In the genomic region with DNA sequence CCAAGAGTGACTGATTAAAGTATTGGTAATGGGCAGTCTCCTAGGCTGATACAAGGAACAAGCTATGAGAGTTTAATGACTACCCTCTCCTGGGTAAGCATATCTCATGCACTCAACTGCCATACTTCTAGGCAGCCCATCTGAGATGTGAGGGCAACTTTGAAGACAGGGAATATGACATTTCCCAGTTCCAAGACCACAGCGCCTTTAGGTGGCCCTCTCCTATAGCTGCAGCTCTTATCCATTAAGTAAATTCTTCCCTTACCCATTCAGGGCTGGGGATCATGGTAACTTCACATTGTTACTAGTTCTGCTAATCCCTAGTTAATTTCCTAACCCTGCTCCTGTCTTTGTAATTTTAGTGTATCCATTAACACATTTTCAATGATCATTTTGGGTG, we compare ENCODE assay signal across 2 cellular contexts.
TF ChIP-seq lines count a peak whose summit lies in the region.

No MANE protein-coding gene starts in this region.

TF ChIP-seq in SK-N-SH treated with all-trans-retinoic acid at 6 μM for 48 hours, 23 proteins besides CTCF, POLR2A, EP300 and RAD21 (continued from another document):
- TF ChIP-seq BACH2 (CRISPR knock-in tag; IDR thresholded peaks at IDR 0.05; ENCODE audit: borderline replicate concordance) (no peak), PPARA (CRISPR knock-in tag; IDR thresholded peaks at IDR 0.05; ENCODE audit: borderline replicate concordance) (no peak), CSDC2 (CRISPR knock-in tag; IDR thresholded peaks at IDR 0.05) (no peak), ZFP30 (CRISPR knock-in tag; IDR thresholded peaks at IDR 0.05) (no peak), RARB (CRISPR knock-in tag; IDR thresholded peaks at IDR 0.05) (no peak), ARNTL (CRISPR knock-in tag; IDR thresholded peaks at IDR 0.05; ENCODE audit: borderline replicate concordance, low read depth) (no peak), CSRNP3 (CRISPR knock-in tag; IDR thresholded peaks at IDR 0.05) (no peak), ZFP3 (CRISPR knock-in tag; IDR thresholded peaks at IDR 0.05) (no peak)

TF ChIP-seq in SK-N-SH, 30 proteins besides CTCF, POLR2A, EP300 and RAD21 (continued from another document):
- TF ChIP-seq USF1 (IDR thresholded peaks at IDR 0.05; ENCODE audit: borderline replicate concordance, low read depth), result no peak
- no peak for TF ChIP-seq JUND (IDR thresholded peaks at IDR 0.05)
- no peak for TF ChIP-seq TCF12 (IDR thresholded peaks at IDR 0.05)
- TF ChIP-seq GABPA (IDR thresholded peaks at IDR 0.05; ENCODE audit: low read depth), result no peak
- TF ChIP-seq RXRA (IDR thresholded peaks at IDR 0.05; ENCODE audit: borderline replicate concordance, low read depth), result no peak
- TF ChIP-seq, protein P1, sequence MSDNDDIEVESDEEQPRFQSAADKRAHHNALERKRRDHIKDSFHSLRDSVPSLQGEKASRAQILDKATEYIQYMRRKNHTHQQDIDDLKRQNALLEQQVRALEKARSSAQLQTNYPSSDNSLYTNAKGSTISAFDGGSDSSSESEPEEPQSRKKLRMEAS (IDR thresholded peaks at IDR 0.05; ENCODE audit: low read depth), result no peak
- no peak for TF ChIP-seq FOSL2 (IDR thresholded peaks at IDR 0.05; ENCODE audit: borderline replicate concordance, low read depth)
- no peak for TF ChIP-seq RFX5 (IDR thresholded peaks at IDR 0.05; ENCODE audit: low read length)
- TF ChIP-seq NFIC (IDR thresholded peaks at IDR 0.05; ENCODE audit: borderline replicate concordance), result no peak
- TF ChIP-seq YY1 (IDR thresholded peaks at IDR 0.05; ENCODE audit: low read depth), result no peak
TF ChIP-seq in SK-N-SH: peak in this region for 0.
